Comparison of ENCODE assay signal across 17 cellular contexts in genomic region chr13:97221046-97221445, GRCh38. TPM values are rescaled to one million over a fixed set of nuclear protein-coding genes. Genes with fewer than 3 reads are reported as not detected.
DNase-seq lines count a peak whose midpoint lies in the region; ATAC-seq and TF ChIP-seq lines count a peak whose summit lies in the region.
"Had no signal": no experiment of that assay in that cellular context is flagged by ENCODE, and none has a peak within 500 bp of the region (broad histone marks: within the 10 kb centered on the region; RNA-seq: fewer than 3 reads in every experiment).

No MANE protein-coding gene starts in this region.

- TF ChIP-seq RAD21 in SK-N-SH (IDR thresholded peaks at IDR 0.05; ENCODE audit: low read length): no peak

- TF ChIP-seq CTCF in SK-N-SH (IDR thresholded peaks at IDR 0.05): no peak
- TF ChIP-seq CTCF in type B pancreatic cell (conservative IDR thresholded peaks at IDR 0.05): no peak
- no peak for TF ChIP-seq CTCF in body of pancreas (IDR thresholded peaks at IDR 0.05)

- no peak for TF ChIP-seq POLR2A in body of pancreas (IDR thresholded peaks at IDR 0.05)

- H3K4me3 Mint-ChIP-seq in naive thymus-derived CD8-positive, alpha-beta T cell: no peak overlapping the region
- H3K4me3 Mint-ChIP-seq in type B pancreatic cell: peak overlapping the region; percentile 98

- H3K4me1 Mint-ChIP-seq in naive thymus-derived CD8-positive, alpha-beta T cell: peaks cover 21 to 43% (median 38%) of the 10 kb centered on the region in 4 donors
- H3K4me1 Mint-ChIP-seq in type B pancreatic cell (ENCODE audit: unreplicated experiment): peaks cover 22% of the 10 kb centered on the region

- no peaks in the 10 kb centered on the region for H4K20me1 ChIP-seq in SK-N-SH (ENCODE audit: insufficient read depth)

- no peak for DNase-seq in SK-N-SH
- DNase-seq in caudate nucleus (lab: John Stamatoyannopoulos, UW): no peak
- no peak for DNase-seq in naive thymus-derived CD8-positive, alpha-beta T cell
- no peak for DNase-seq in type B pancreatic cell (ENCODE audit: extremely low spot score, unreplicated experiment)
- no peak for DNase-seq in body of pancreas
- no peak for DNase-seq in RPMI8226
- DNase-seq: activated effector memory CD4-positive, alpha-beta T cell treated with anti-CD3 and anti-CD28 coated beads, Interleukin-2, amount 50 U/mL, for 16 hours; CD4-positive, alpha-beta memory T cell; KBM-7; left lung; NCI-H1105 treated with DMSO at 0.1 percent for 48 hours; stimulated activated CD4-positive, alpha-beta T cell treated with anti-CD3 and anti-CD28 coated beads, Interleukin-4, amount 100 ng/mL, for 24 hours; WERI-Rb-1 had no signal

- H3K36me3 ChIP-seq in SK-N-SH (replicated peaks in 1 of 2; ENCODE audit: control insufficient read depth in 1 of 2, insufficient read depth in 2 of 2, low read length in 1 of 2) (peaks cover 2 to 7% of the 10 kb centered on the region in 2 experiments), body of pancreas (replicated peaks in 1 of 2; ENCODE audit: insufficient read depth in 1 of 2, low read depth in 2 of 2) (no peaks in the 10 kb centered on the region)
- H3K36me3 ChIP-seq: HAP-1, left lung, WERI-Rb-1 had no signal

- H3K4me3 ChIP-seq in SK-N-SH (ENCODE audit: low read depth in 2 of 2, low read length in 1 of 2): peak overlapping the region; percentile 75 to 77; a peak in 2 of 4 replicates
- H3K4me3 ChIP-seq in body of pancreas: no peak overlapping the region
- H3K4me3 ChIP-seq: HAP-1 had no signal

- H3K4me1 ChIP-seq in SK-N-SH (ENCODE audit: control insufficient read depth in 1 of 2, insufficient read depth in 2 of 2, low read depth in 1 of 2, low read length in 1 of 2): peaks cover 3 to 18% of the 10 kb centered on the region in 2 experiments
- peaks cover 20% of the 10 kb centered on the region for H3K4me1 ChIP-seq in body of pancreas

- 84% methylated on average over 2 of the region's 2 CpGs for WGBS in SK-N-SH (ENCODE audit: low lambda C conversion rate)
- 72 to 84% methylated on average over 2 of the region's 2 CpGs for WGBS in body of pancreas, 2 donors

- H3K4me2 ChIP-seq in SK-N-SH: peak overlapping the region; percentile 81

- ATAC-seq in SK-N-SH treated with all-trans-retinoic acid at 6 μM for 48 hours (no peak), body of pancreas (no peak), HG03159 (IDR thresholded peaks at IDR 0.05; ENCODE audit: unreplicated experiment) (no peak)
- ATAC-seq in naive thymus-derived CD8-positive, alpha-beta T cell: no peak
- ATAC-seq: esophagus mucosa, left lung had no signal

- no peak for TF ChIP-seq EP300 in SK-N-SH (IDR thresholded peaks at IDR 0.05; ENCODE audit: borderline replicate concordance in 1 of 2, low read depth in 1 of 2, low read length in 1 of 2)

- H3K9me3 ChIP-seq in SK-N-SH (no peaks in the 10 kb centered on the region), body of pancreas (no peaks in the 10 kb centered on the region)
- H3K9me3 ChIP-seq: HAP-1, left lung had no signal

- no peaks in the 10 kb centered on the region for H3K9me3 Mint-ChIP-seq in naive thymus-derived CD8-positive, alpha-beta T cell
- H3K9me3 Mint-ChIP-seq in type B pancreatic cell: no peaks in the 10 kb centered on the region
- H3K9me3 Mint-ChIP-seq: CD4-positive, alpha-beta memory T cell had no signal

- H3K27me3 ChIP-seq in SK-N-SH (ENCODE audit: insufficient read depth) (no peaks in the 10 kb centered on the region), body of pancreas (no peaks in the 10 kb centered on the region)
- H3K27me3 ChIP-seq: left lung had no signal

- peaks cover 46% of the 10 kb centered on the region for H3K79me2 ChIP-seq in SK-N-SH (ENCODE audit: insufficient read depth)

- H3K9ac ChIP-seq in SK-N-SH: no peak overlapping the region

- POLR2A ChIA-PET in SK-N-SH (lab: Yijun Ruan, JAX): interaction anchor here (0.6 to 1.3 kb wide), 2 partner anchors 111 to 138 kb away, joined by 7 to 8 read pairs; no protein-coding TSS in a partner anchor
- POLR2A ChIA-PET in naive thymus-derived CD8-positive, alpha-beta T cell (lab: Charles Lee): no interaction called here

- no peaks in the 10 kb centered on the region for H3K27me3 Mint-ChIP-seq in naive thymus-derived CD8-positive, alpha-beta T cell
- H3K27me3 Mint-ChIP-seq in type B pancreatic cell: no peaks in the 10 kb centered on the region
- H3K27me3 Mint-ChIP-seq: CD4-positive, alpha-beta memory T cell had no signal

- H2AFZ ChIP-seq in SK-N-SH (ENCODE audit: low read depth): no peak overlapping the region

- H3K27ac Mint-ChIP-seq in naive thymus-derived CD8-positive, alpha-beta T cell: peak overlapping the region in 6 of 10 donors; percentile 44 to 98 (median 92)
- peak overlapping the region; percentile 97 for H3K27ac Mint-ChIP-seq in type B pancreatic cell

- H3K27ac ChIP-seq in SK-N-SH (ENCODE audit: low read depth in 2 of 2, low read length in 1 of 2): peak overlapping the region in 1 of 2 experiments; percentile 97; a peak in 3 of 4 replicates
- H3K27ac ChIP-seq in caudate nucleus (ENCODE audit: low read depth, low read length): peak overlapping the region; percentile 67
- peak overlapping the region in 2 of 4 donors; percentile 96 to 99 for H3K27ac ChIP-seq in body of pancreas
- H3K27ac ChIP-seq: WERI-Rb-1 had no signal

- H3F3A ChIP-seq in SK-N-SH (replicated peaks; ENCODE audit: insufficient read depth): peaks cover 15% of the 10 kb centered on the region

- H3K36me3 Mint-ChIP-seq in naive thymus-derived CD8-positive, alpha-beta T cell: no peaks in the 10 kb centered on the region
- peaks cover 3% of the 10 kb centered on the region for H3K36me3 Mint-ChIP-seq in type B pancreatic cell

- no peaks in the 10 kb centered on the region for H3K9me2 ChIP-seq in SK-N-SH

- CTCF ChIA-PET in SK-N-SH (lab: Yijun Ruan, JAX): interaction anchor here (1.5 to 8.6 kb wide), 4 partner anchors 11 to 124 kb away, joined by 5 to 80 read pairs (median 10); no protein-coding TSS in a partner anchor

- intact Hi-C loops in body of pancreas (cut with DNase I): no loop called here

TF ChIP-seq in SK-N-SH, 30 proteins besides CTCF, POLR2A, EP300 and RAD21 (continues in another document):
- TF ChIP-seq NFIC (IDR thresholded peaks at IDR 0.05; ENCODE audit: borderline replicate concordance): no peak
- no peak for TF ChIP-seq ELF1 (IDR thresholded peaks at IDR 0.05)
- no peak for TF ChIP-seq REST (IDR thresholded peaks at IDR 0.05; ENCODE audit: low read depth, low read length)

TF ChIP-seq in SK-N-SH treated with all-trans-retinoic acid at 6 μM for 48 hours, 23 proteins besides CTCF, POLR2A, EP300 and RAD21 (continues in another document):
- TF ChIP-seq POU6F1 (CRISPR knock-in tag; IDR thresholded peaks at IDR 0.05; ENCODE audit: borderline replicate concordance, low read depth) (no peak), OSR1 (CRISPR knock-in tag; IDR thresholded peaks at IDR 0.05) (no peak), RARB (CRISPR knock-in tag; IDR thresholded peaks at IDR 0.05) (no peak), ZNF8 (CRISPR knock-in tag; IDR thresholded peaks at IDR 0.05) (no peak), ISL1 (CRISPR knock-in tag; IDR thresholded peaks at IDR 0.05) (no peak), TCF4 (CRISPR knock-in tag; IDR thresholded peaks at IDR 0.05; ENCODE audit: borderline replicate concordance) (no peak)
- TF ChIP-seq, protein P1, sequence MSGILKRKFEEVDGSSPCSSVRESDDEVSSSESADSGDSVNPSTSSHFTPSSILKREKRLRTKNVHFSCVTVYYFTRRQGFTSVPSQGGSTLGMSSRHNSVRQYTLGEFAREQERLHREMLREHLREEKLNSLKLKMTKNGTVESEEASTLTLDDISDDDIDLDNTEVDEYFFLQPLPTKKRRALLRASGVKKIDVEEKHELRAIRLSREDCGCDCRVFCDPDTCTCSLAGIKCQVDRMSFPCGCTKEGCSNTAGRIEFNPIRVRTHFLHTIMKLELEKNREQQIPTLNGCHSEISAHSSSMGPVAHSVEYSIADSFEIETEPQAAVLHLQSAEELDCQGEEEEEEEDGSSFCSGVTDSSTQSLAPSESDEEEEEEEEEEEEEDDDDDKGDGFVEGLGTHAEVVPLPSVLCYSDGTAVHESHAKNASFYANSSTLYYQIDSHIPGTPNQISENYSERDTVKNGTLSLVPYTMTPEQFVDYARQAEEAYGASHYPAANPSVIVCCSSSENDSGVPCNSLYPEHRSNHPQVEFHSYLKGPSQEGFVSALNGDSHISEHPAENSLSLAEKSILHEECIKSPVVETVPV (CRISPR knock-in tag; IDR thresholded peaks at IDR 0.05): no peak
- TF ChIP-seq, protein P2, sequence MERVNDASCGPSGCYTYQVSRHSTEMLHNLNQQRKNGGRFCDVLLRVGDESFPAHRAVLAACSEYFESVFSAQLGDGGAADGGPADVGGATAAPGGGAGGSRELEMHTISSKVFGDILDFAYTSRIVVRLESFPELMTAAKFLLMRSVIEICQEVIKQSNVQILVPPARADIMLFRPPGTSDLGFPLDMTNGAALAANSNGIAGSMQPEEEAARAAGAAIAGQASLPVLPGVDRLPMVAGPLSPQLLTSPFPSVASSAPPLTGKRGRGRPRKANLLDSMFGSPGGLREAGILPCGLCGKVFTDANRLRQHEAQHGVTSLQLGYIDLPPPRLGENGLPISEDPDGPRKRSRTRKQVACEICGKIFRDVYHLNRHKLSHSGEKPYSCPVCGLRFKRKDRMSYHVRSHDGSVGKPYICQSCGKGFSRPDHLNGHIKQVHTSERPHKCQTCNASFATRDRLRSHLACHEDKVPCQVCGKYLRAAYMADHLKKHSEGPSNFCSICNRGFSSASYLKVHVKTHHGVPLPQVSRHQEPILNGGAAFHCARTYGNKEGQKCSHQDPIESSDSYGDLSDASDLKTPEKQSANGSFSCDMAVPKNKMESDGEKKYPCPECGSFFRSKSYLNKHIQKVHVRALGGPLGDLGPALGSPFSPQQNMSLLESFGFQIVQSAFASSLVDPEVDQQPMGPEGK (CRISPR knock-in tag; IDR thresholded peaks at IDR 0.05; ENCODE audit: borderline replicate concordance): no peak

RNA-seq across cellular contexts. Expression of gene MBNL2, which starts 1.1 kb away (rescaled TPM):
- polyA plus RNA-seq in SK-N-SH (2012; rRNA removed): 24.5 and 27.9 TPM in 2 replicates
- polyA plus RNA-seq in SK-N-SH (2012; cell fraction: cytosol; rRNA removed): 38.4 and 46.6 TPM in 2 replicates
- 21.4 and 39.6 TPM in 2 replicates for polyA plus RNA-seq in SK-N-SH (2012; cell fraction: nucleus; rRNA removed)
- total RNA-seq in naive thymus-derived CD8-positive, alpha-beta T cell: 10 to 100 TPM; 31.8 to 35.4 TPM
- polyA plus RNA-seq in naive thymus-derived CD8-positive, alpha-beta T cell: 10 to 100 TPM; 12.2 to 14.5 (median 14.5) TPM
- total RNA-seq in type B pancreatic cell (ENCODE audit: low replicate concordance): 43.7 and 81.7 TPM in 2 replicates
- total RNA-seq in body of pancreas: 10 to 100 TPM; 47.5 to 50.8 TPM

Comparison
In these comparisons a context has a peak if more than half of its experiments do, and no peak if none do; other contexts are left out.
1. H3K4me3 ChIP-seq: peak in SK-N-SH (2 of 2); none in body of pancreas (0 of 2).